In the genomic region with DNA sequence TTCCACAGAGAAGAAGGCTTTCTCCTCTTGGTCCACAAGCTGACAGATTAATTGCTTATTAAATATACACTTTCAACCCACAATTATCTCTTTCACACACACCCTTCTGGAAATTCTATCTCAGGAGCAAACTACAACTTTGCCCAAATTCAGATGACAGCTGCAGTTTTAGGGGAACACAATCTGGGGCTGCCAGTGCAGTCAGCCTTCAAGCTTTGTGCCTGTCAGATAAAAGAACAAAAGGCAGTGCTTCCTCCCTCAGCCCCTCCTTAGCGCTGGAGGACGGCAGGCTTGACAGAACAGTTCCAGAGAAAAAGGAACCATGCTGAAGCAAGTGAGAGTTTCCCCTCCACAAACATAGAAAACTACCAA, we compare ENCODE assay signal across 8 cellular contexts.
A peak's percentile ranks its signal among the peaks of the same experiment; 100 is the strongest.
DNase-seq lines count a peak whose midpoint lies in the region; ATAC-seq and TF ChIP-seq lines count a peak whose summit lies in the region.

No MANE protein-coding gene starts in this region.

- peak overlapping the region; percentile 17 to 54 (median 36) for H3K4me3 ChIP-seq in esophagus squamous epithelium
- no peak overlapping the region for H3K4me3 ChIP-seq in osteoblast (ENCODE audit: insufficient read depth, low read length)

- no peak for TF ChIP-seq POLR2A in esophagus squamous epithelium (IDR thresholded peaks at IDR 0.05)

- H3K79me2 ChIP-seq in osteoblast (ENCODE audit: insufficient read depth, low read length) = peaks cover 6% of the 10 kb centered on the region

- no peak for ATAC-seq in HG03025 (IDR thresholded peaks at IDR 0.05; ENCODE audit: low FRiP score, unreplicated experiment)

- intact Hi-C loops in esophagus squamous epithelium (cut with DNase I) = no loop called here

- H2AFZ ChIP-seq in osteoblast (ENCODE audit: low read length) = no peak overlapping the region

- TF ChIP-seq CTCF in GM10266 (IDR thresholded peaks at IDR 0.05; ENCODE audit: control insufficient read depth, insufficient read depth, low read depth, missing control alignments) = no peak
- no peak for TF ChIP-seq CTCF in esophagus squamous epithelium (IDR thresholded peaks at IDR 0.05)
- TF ChIP-seq CTCF in osteoblast (IDR thresholded peaks at IDR 0.05; ENCODE audit: extremely low read depth, low read depth, low read length) = no peak

- peaks cover 8% of the 10 kb centered on the region for H4K20me1 ChIP-seq in osteoblast (ENCODE audit: insufficient read depth, low read length)

- peaks cover 21 to 37% (median 24%) of the 10 kb centered on the region in 3 donors for H3K4me1 ChIP-seq in esophagus squamous epithelium
- H3K4me1 ChIP-seq in osteoblast (ENCODE audit: insufficient read depth, low read length) = peaks cover 17% of the 10 kb centered on the region

- H3K4me2 ChIP-seq in osteoblast (ENCODE audit: insufficient read depth, low read length) = peak overlapping the region; percentile 40

- H3K9me3 ChIP-seq in esophagus squamous epithelium (no peaks in the 10 kb centered on the region), osteoblast (ENCODE audit: low read depth, low read length) (no peaks in the 10 kb centered on the region)

- H3K36me3 ChIP-seq in esophagus squamous epithelium (peaks cover 0 to 11% (median 0%) of the 10 kb centered on the region in 3 donors), osteoblast (ENCODE audit: insufficient read depth, low read length) (no peaks in the 10 kb centered on the region)

- DNase-seq in GM10266 (ENCODE audit: extremely low spot score) (peak; percentile 10), NOMO-1 treated with DMSO at 0.1 percent for 48 hours (lab: John Stamatoyannopoulos, UW; ENCODE audit: unreplicated experiment) (peak; percentile 62), esophagus squamous epithelium (lab: John Stamatoyannopoulos, UW) (no peak), osteoblast (ENCODE audit: insufficient read length, low spot score, missing footprints) (no peak), AG08396 (ENCODE audit: low spot score) (no peak), cerebellum (ENCODE audit: low spot score) (no peak), NCI-H226 (no peak)

- H3K27me3 ChIP-seq in esophagus squamous epithelium (no peaks in the 10 kb centered on the region), osteoblast (ENCODE audit: insufficient read depth, low read length) (no peaks in the 10 kb centered on the region)

- H3K27ac ChIP-seq in esophagus squamous epithelium = peak overlapping the region; percentile 83 to 90 (median 84)
- H3K27ac ChIP-seq in osteoblast (ENCODE audit: low read depth, low read length) = no peak overlapping the region

- 24% methylated on average over 2 of the region's 2 CpGs; no CpG with 5 or more reads in 1 of the 2 donors for WGBS in esophagus squamous epithelium, 2 donors

Comparison
In these comparisons a context has a peak if more than half of its experiments do, and no peak if none do; other contexts are left out.
1. DNase-seq: peak in GM10266 (single experiment) and NOMO-1 treated with DMSO at 0.1 percent for 48 hours (single experiment); none in esophagus squamous epithelium (single experiment), osteoblast (single experiment), AG08396 (single experiment), cerebellum (single experiment) and NCI-H226 (single experiment).